In genomic region chr16:75019586-75019985, GRCh38 we compare ENCODE assay signal across 23 cellular contexts. TPM values are rescaled to one million over a fixed set of nuclear protein-coding genes. Genes with fewer than 3 reads are reported as not detected.
DNase-seq lines count a peak whose midpoint lies in the region; ATAC-seq, FAIRE-seq and TF ChIP-seq lines count a peak whose summit lies in the region.
"Had no signal": no experiment of that assay in that cellular context is flagged by ENCODE, and none has a peak within 500 bp of the region (broad histone marks: within the 10 kb centered on the region; RNA-seq: fewer than 3 reads in every experiment).

No MANE protein-coding gene starts in this region.

- no peak overlapping the region for H4K91ac ChIP-seq in trophoblast cell (ENCODE audit: low read depth, low read length)

- H2AK5ac ChIP-seq in trophoblast cell (ENCODE audit: low read length) = no peak overlapping the region

- no peak overlapping the region for H2AFZ ChIP-seq in HepG2 (ENCODE audit: low read length)
- no peak overlapping the region for H2AFZ ChIP-seq in trophoblast cell (ENCODE audit: insufficient read depth, low read length, poor library complexity)
- H2AFZ ChIP-seq: GM23338 had no signal

- H3K9ac ChIP-seq in HepG2 (ENCODE audit: insufficient read depth, low read depth, low read length) (no peak overlapping the region), trophoblast cell (ENCODE audit: low read length) (no peak overlapping the region)
- H3K9ac ChIP-seq: BLaER1 treated with 17β-estradiol and CSF1 and Interleukin-3, amounts not matched to agents 10 nM and 100 nM had no signal

- H3K9me3 ChIP-seq in HepG2 (ENCODE audit: low read length) = peaks cover 11% of the 10 kb centered on the region
- H3K9me3 ChIP-seq in right lobe of liver = peaks cover 0 to 5% (median 0%) of the 10 kb centered on the region in 4 donors
- peaks cover 3% of the 10 kb centered on the region for H3K9me3 ChIP-seq in trophoblast cell (ENCODE audit: insufficient read depth, low read depth, low read length)

- H3K27ac ChIP-seq in HepG2 (ENCODE audit: extremely low read length, insufficient read depth, low read length) (no peak overlapping the region), right lobe of liver (no peak overlapping the region), brain microvascular endothelial cell (peak overlapping the region; percentile 66), trophoblast cell (ENCODE audit: low read depth, low read length) (no peak overlapping the region)
- H3K27ac ChIP-seq: BLaER1 treated with 17β-estradiol and CSF1 and Interleukin-3, amounts not matched to agents 10 nM and 100 nM had no signal

- in situ Hi-C loops in HepG2 (cut with HindIII; ENCODE audit: extremely low pct_ligation_motif_present, low pct_unique_long_range_greater_than_20kb) (no loop called here), brain microvascular endothelial cell (cut with HindIII; ENCODE audit: low pct_ligation_motif_present, low sequenced_read_pairs) (no loop called here)

- H3K36me3 Mint-ChIP-seq in WTC11 = peaks cover 31% of the 10 kb centered on the region
- H3K36me3 Mint-ChIP-seq: CD4-positive, CD25-positive, alpha-beta regulatory T cell had no signal

- H4K20me1 ChIP-seq in HepG2 (ENCODE audit: insufficient read depth, low read length) = peaks cover 26% of the 10 kb centered on the region

- H3K27me3 Mint-ChIP-seq in WTC11 (ENCODE audit: low read depth) = no peaks in the 10 kb centered on the region
- H3K27me3 Mint-ChIP-seq: B cell; CD4-positive, CD25-positive, alpha-beta regulatory T cell had no signal

- no peak overlapping the region for H3K4me3 Mint-ChIP-seq in WTC11
- H3K4me3 Mint-ChIP-seq: B cell, GM23338, IgD-negative memory B cell had no signal

- no peak overlapping the region for H4K8ac ChIP-seq in trophoblast cell (ENCODE audit: low read depth, low read length)

- peaks cover 18% of the 10 kb centered on the region for H3K4me1 Mint-ChIP-seq in WTC11

- H3K14ac ChIP-seq in trophoblast cell (ENCODE audit: low read length) = no peak overlapping the region

- H3K4me1 ChIP-seq in HepG2 (ENCODE audit: insufficient read depth, low read length) = peaks cover 41% of the 10 kb centered on the region
- peaks cover 0 to 13% (median 0%) of the 10 kb centered on the region in 4 donors for H3K4me1 ChIP-seq in right lobe of liver
- H3K4me1 ChIP-seq in trophoblast cell (ENCODE audit: control insufficient read depth in 1 of 2, insufficient read depth in 2 of 2, low read length in 2 of 2) = peaks cover 2 to 3% of the 10 kb centered on the region in 2 experiments

- TF ChIP-seq EP300 in HepG2 (IDR thresholded peaks at IDR 0.05; ENCODE audit: low read depth in 2 of 2, low read length in 2 of 2) (no peak), HepG2 (CRISPR knock-in tag; IDR thresholded peaks at IDR 0.05; ENCODE audit: borderline replicate concordance) (no peak)

- no peak overlapping the region for H2BK120ac ChIP-seq in trophoblast cell (ENCODE audit: insufficient read depth, low read length, poor library complexity)

- intact Hi-C loops in HepG2 (cut with micrococcal nuclease; ENCODE audit: unreplicated experiment) = no loop called here
- intact Hi-C loops in right lobe of liver (cut with DNase I) = no loop called here

- FAIRE-seq in HepG2 (lab: Jason Lieb, UNC) = no peak
- FAIRE-seq: GM12878, GM19239, H54, HTR-8/SVneo had no signal

- H3K9me3 Mint-ChIP-seq in WTC11 = peaks cover 29% of the 10 kb centered on the region

- H3K4ac ChIP-seq in trophoblast cell (ENCODE audit: low read depth, low read length) = peak overlapping the region; percentile 40

- no TSS peak for BruUV-seq in HepG2 (replicated peaks; lab: Mats Ljungman, UMichigan)

- WGBS in HepG2 (ENCODE audit: low lambda C conversion rate) = 97% methylated on average over 7 of the region's 7 CpGs
- 97% methylated on average over 5 of the region's 7 CpGs for WGBS in right lobe of liver (ENCODE audit: insufficient coverage, low coverage, low lambda C conversion rate, missing lambda C conversion rate)
- WGBS in trophoblast cell (ENCODE audit: extremely low coverage, insufficient coverage, insufficient read length) = no CpG with 5 or more reads among the region's 7 CpGs

- H2BK12ac ChIP-seq in trophoblast cell (ENCODE audit: low read length) = no peak overlapping the region

- peak overlapping the region; percentile 61 for H3K18ac ChIP-seq in trophoblast cell (ENCODE audit: low read length)

- H3K4me3 ChIP-seq in HepG2 (replicated peaks in 1 of 3; ENCODE audit: insufficient read depth in 1 of 3, low read depth in 2 of 3, low read length in 3 of 3) (no peak overlapping the region), right lobe of liver (no peak overlapping the region), brain microvascular endothelial cell (ENCODE audit: low read depth, low read length) (no peak overlapping the region), trophoblast cell (ENCODE audit: low read depth, low read length) (no peak overlapping the region)
- H3K4me3 ChIP-seq: GM12878, GM23338 had no signal

- H2BK5ac ChIP-seq in trophoblast cell (ENCODE audit: low read depth, low read length, poor library complexity) = no peak overlapping the region

- TF ChIP-seq CTCF in HepG2 (CRISPR knock-in tag; IDR thresholded peaks at IDR 0.05) = no peak
- TF ChIP-seq CTCF in right lobe of liver (IDR thresholded peaks at IDR 0.05) = no peak
- no peak for TF ChIP-seq CTCF in WTC11 (IDR thresholded peaks at IDR 0.05)
- TF ChIP-seq CTCF in brain microvascular endothelial cell (IDR thresholded peaks at IDR 0.05; ENCODE audit: low read depth, low read length, missing control alignments) = no peak

- no peak overlapping the region for H3K27ac Mint-ChIP-seq in WTC11
- H3K27ac Mint-ChIP-seq: B cell, GM23338, IgD-negative memory B cell had no signal

- TF ChIP-seq POLR2A in HepG2 (IDR thresholded peaks at IDR 0.05; ENCODE audit: insufficient read depth in 1 of 2, low read depth in 2 of 2, low read length in 2 of 2) = no peak
- no peak for TF ChIP-seq POLR2A in right lobe of liver (IDR thresholded peaks at IDR 0.05)

- CTCF ChIA-PET in HepG2 (lab: Yijun Ruan, JAX; ENCODE audit: low intra/inter-chr PET ratio, low total read pairs) (no interaction called here), WTC11 (lab: Charles Lee) (interaction anchor here (1.5 kb wide), 1 partner anchor 92 kb away, joined by 4 read pairs; no protein-coding TSS in a partner anchor)

- no peak overlapping the region for H4K12ac ChIP-seq in trophoblast cell (ENCODE audit: low read depth, low read length)

- H3K79me1 ChIP-seq in trophoblast cell (ENCODE audit: low read length) = no peaks in the 10 kb centered on the region

- no peaks in the 10 kb centered on the region; a peak in 1 of 5 replicates for H3K36me3 ChIP-seq in HepG2 (replicated peaks in 1 of 2; ENCODE audit: control insufficient read depth in 1 of 2, insufficient read depth in 2 of 2, low read length in 2 of 2)
- no peaks in the 10 kb centered on the region for H3K36me3 ChIP-seq in right lobe of liver
- H3K36me3 ChIP-seq in brain microvascular endothelial cell (replicated peaks) = no peaks in the 10 kb centered on the region
- H3K36me3 ChIP-seq in trophoblast cell (ENCODE audit: control insufficient read depth in 1 of 2, insufficient read depth in 2 of 2, low read length in 2 of 2) = peaks cover 3 to 7% of the 10 kb centered on the region in 2 experiments

- no peak overlapping the region for H3K23ac ChIP-seq in trophoblast cell (ENCODE audit: low read length)

- DNase-seq in HepG2 (ENCODE audit: low spot score) (no peak), right lobe of liver (no peak), WTC11 (ENCODE audit: low spot score) (no peak), brain microvascular endothelial cell (no peak), trophoblast cell (no peak), NCI-H345 (lab: John Stamatoyannopoulos, UW) (no peak)
- DNase-seq: 8988T; CD4-positive, CD25-positive, alpha-beta regulatory T cell; CD8-positive, alpha-beta memory T cell; COR-L47; DMS 273 treated with DMSO at 0.1 percent for 48 hours; DMS53; DND-41 had no signal

- POLR2A ChIA-PET in HepG2 (lab: Yijun Ruan, JAX) (interaction anchor here (0.8 to 1.3 kb wide), 2 partner anchors 9 to 28 kb away, joined by 3 to 6 read pairs; no protein-coding TSS in a partner anchor), WTC11 (lab: Charles Lee) (no interaction called here)

- H3K27me3 ChIP-seq in HepG2 (ENCODE audit: control insufficient read depth in 1 of 2, insufficient read depth in 2 of 2, low read length in 2 of 2) = no peaks in the 10 kb centered on the region
- H3K27me3 ChIP-seq in right lobe of liver = no peaks in the 10 kb centered on the region
- H3K27me3 ChIP-seq in brain microvascular endothelial cell (replicated peaks) = no peaks in the 10 kb centered on the region
- H3K27me3 ChIP-seq in trophoblast cell (ENCODE audit: insufficient read depth, low read length) = no peaks in the 10 kb centered on the region
- H3K27me3 ChIP-seq: BLaER1 treated with 17β-estradiol and CSF1 and Interleukin-3, amounts not matched to agents 10 nM and 100 nM had no signal

- H3K4me2 ChIP-seq in HepG2 (ENCODE audit: low read depth, low read length) (no peak overlapping the region), trophoblast cell (ENCODE audit: low read length) (no peak overlapping the region)
- H3K4me2 ChIP-seq: GM23338 had no signal

- H3K79me2 ChIP-seq in HepG2 (ENCODE audit: insufficient read depth, low read length) (peaks cover 92% of the 10 kb centered on the region), trophoblast cell (ENCODE audit: control insufficient read depth, insufficient read depth, low read length, poor library complexity) (peaks cover 5% of the 10 kb centered on the region)

- ATAC-seq in HepG2 (no peak), right lobe of liver (no peak), WTC11 (no peak), GM21576 (IDR thresholded peaks at IDR 0.05; ENCODE audit: unreplicated experiment) (no peak), GM19452 (IDR thresholded peaks at IDR 0.05; ENCODE audit: unreplicated experiment) (no peak)
- ATAC-seq: GM23338 had no signal

- no peak for TF ChIP-seq RAD21 in HepG2 (CRISPR knock-in tag; IDR thresholded peaks at IDR 0.05)

RNA-seq across cellular contexts. Expression of gene ZNRF1, which starts 20.8 kb away (rescaled TPM):
- total RNA-seq in HepG2 (2016; rRNA removed; fragmentation: Illumina TruSeq; extraction: Trizol) (32.3 and 43.9 TPM in 2 replicates), right lobe of liver (10 to 100 TPM; 10.2 to 18.8 (median 11.1) TPM), WTC11 (2021) (44.3 to 47.6 TPM (median 46.5 TPM) in 3 replicates)
- 46.2 and 52.2 TPM in 2 replicates for total RNA-seq in HepG2 (2016; cell fraction: cytosol; rRNA removed; fragmentation: Illumina TruSeq; extraction: Trizol; ENCODE audit: low read depth)
- total RNA-seq in HepG2 (2016; cell fraction: insoluble cytoplasmic fraction; rRNA removed; fragmentation: Illumina TruSeq; extraction: Trizol) = 26.3 and 43.8 TPM in 2 replicates
- 73.9 and 84.0 TPM in 2 replicates for total RNA-seq in HepG2 (2016; cell fraction: membrane; rRNA removed; fragmentation: Illumina TruSeq; extraction: Trizol)
- 34.9 and 38.5 TPM in 2 replicates for total RNA-seq in HepG2 (2016; cell fraction: nucleus; rRNA removed; fragmentation: Illumina TruSeq; extraction: Trizol)
- 57.8 and 58.7 TPM in 2 replicates for polyA plus RNA-seq in HepG2 (2011; rRNA removed)
- 49.3 and 50.7 TPM in 2 replicates for polyA plus RNA-seq in HepG2 (2011; cell fraction: cytosol; rRNA removed)
- 53.8 and 60.6 TPM in 2 replicates for polyA plus RNA-seq in HepG2 (2011; cell fraction: nucleus; rRNA removed)
- 60.3 and 61.1 TPM in 2 replicates for polyA plus RNA-seq in HepG2 (2012)
- 58.2 and 74.1 TPM in 2 replicates for polyA plus RNA-seq in HepG2 (2016; cell fraction: cytosol; fragmentation: Illumina TruSeq; extraction: Trizol; ENCODE audit: low read depth)
- polyA plus RNA-seq in HepG2 (2016; cell fraction: insoluble cytoplasmic fraction; fragmentation: Illumina TruSeq; extraction: Trizol; ENCODE audit: low read depth) = 57.0 and 68.2 TPM in 2 replicates
- 93.8 and 103 TPM in 2 replicates for polyA plus RNA-seq in HepG2 (2016; cell fraction: membrane; fragmentation: Illumina TruSeq; extraction: Trizol; ENCODE audit: low read depth)
- polyA plus RNA-seq in HepG2 (2016; cell fraction: nucleus; fragmentation: Illumina TruSeq; extraction: Trizol; ENCODE audit: insufficient read depth, low read depth) = 95.3 and 97.7 TPM in 2 replicates
- polyA minus RNA-seq in HepG2 (2011; rRNA and poly(A)+ RNA removed; ENCODE audit: low replicate concordance) = 21.3 and 56.1 TPM in 2 replicates
- 36.5 and 37.9 TPM in 2 replicates for polyA minus RNA-seq in HepG2 (2011; cell fraction: cytosol; rRNA and poly(A)+ RNA removed)
- 56.4 and 57.4 TPM in 2 replicates for polyA minus RNA-seq in HepG2 (2011; cell fraction: nucleus; rRNA and poly(A)+ RNA removed)
- 45.7 and 47.3 TPM in 2 replicates for polyA plus RNA-seq in trophoblast cell (2013)
- polyA plus RNA-seq: IgD-negative memory B cell had no signal

RNA-seq across cellular contexts. Expression of gene WDR59, which starts 34.7 kb away (rescaled TPM):
- total RNA-seq in HepG2 (2016; rRNA removed; fragmentation: Illumina TruSeq; extraction: Trizol) (59.6 and 65.2 TPM in 2 replicates), right lobe of liver (10 to 100 TPM; 23.2 to 69.5 (median 48.3) TPM), WTC11 (2021) (100 to 111 TPM (median 102 TPM) in 3 replicates)
- total RNA-seq in HepG2 (2016; cell fraction: cytosol; rRNA removed; fragmentation: Illumina TruSeq; extraction: Trizol; ENCODE audit: low read depth) = 39.7 and 43.0 TPM in 2 replicates
- total RNA-seq in HepG2 (2016; cell fraction: insoluble cytoplasmic fraction; rRNA removed; fragmentation: Illumina TruSeq; extraction: Trizol) = 53.3 and 75.1 TPM in 2 replicates
- 30.0 and 33.1 TPM in 2 replicates for total RNA-seq in HepG2 (2016; cell fraction: membrane; rRNA removed; fragmentation: Illumina TruSeq; extraction: Trizol)
- 99.3 and 116 TPM in 2 replicates for total RNA-seq in HepG2 (2016; cell fraction: nucleus; rRNA removed; fragmentation: Illumina TruSeq; extraction: Trizol)
- polyA plus RNA-seq in HepG2 (2011; rRNA removed) = 305 and 306 TPM in 2 replicates
- polyA plus RNA-seq in HepG2 (2011; cell fraction: cytosol; rRNA removed) = 138 and 145 TPM in 2 replicates
- 679 and 865 TPM in 2 replicates for polyA plus RNA-seq in HepG2 (2011; cell fraction: nucleus; rRNA removed)
- 137 and 153 TPM in 2 replicates for polyA plus RNA-seq in HepG2 (2012)
- polyA plus RNA-seq in HepG2 (2016; cell fraction: cytosol; fragmentation: Illumina TruSeq; extraction: Trizol; ENCODE audit: low read depth) = 19.6 and 23.0 TPM in 2 replicates
- polyA plus RNA-seq in HepG2 (2016; cell fraction: insoluble cytoplasmic fraction; fragmentation: Illumina TruSeq; extraction: Trizol; ENCODE audit: low read depth) = 81.5 and 84.5 TPM in 2 replicates
- polyA plus RNA-seq in HepG2 (2016; cell fraction: membrane; fragmentation: Illumina TruSeq; extraction: Trizol; ENCODE audit: low read depth) = 29.2 and 35.3 TPM in 2 replicates
- 510 and 518 TPM in 2 replicates for polyA plus RNA-seq in HepG2 (2016; cell fraction: nucleus; fragmentation: Illumina TruSeq; extraction: Trizol; ENCODE audit: insufficient read depth, low read depth)
- 88.4 and 308 TPM in 2 replicates for polyA minus RNA-seq in HepG2 (2011; rRNA and poly(A)+ RNA removed; ENCODE audit: low replicate concordance)
- 73.9 and 99.1 TPM in 2 replicates for polyA minus RNA-seq in HepG2 (2011; cell fraction: cytosol; rRNA and poly(A)+ RNA removed)
- polyA minus RNA-seq in HepG2 (2011; cell fraction: nucleus; rRNA and poly(A)+ RNA removed) = 316 and 324 TPM in 2 replicates
- 33.8 and 36.1 TPM in 2 replicates for polyA plus RNA-seq in trophoblast cell (2013)

Comparison
In these comparisons a context has a peak if more than half of its experiments do, and no peak if none do; other contexts are left out.
1. Of the 50 proteins assayed by ChIP-seq in both HepG2 and WTC11: peak only in HepG2: none; only in WTC11: none; in both: ZNF121; in neither: 49.